Comparison of ENCODE assay signal across 16 cellular contexts in genomic region chr22:37983860-37984791, GRCh38. TPM values are rescaled to one million over a fixed set of nuclear protein-coding genes. Genes with fewer than 3 reads are reported as not detected.
A peak's percentile ranks its signal among the peaks of the same experiment; 100 is the strongest.
DNase-seq lines count a peak whose midpoint lies in the region; ATAC-seq and TF ChIP-seq lines count a peak whose summit lies in the region.
"Had no signal": no experiment of that assay in that cellular context is flagged by ENCODE, and none has a peak within 500 bp of the region (broad histone marks: within the 10 kb centered on the region; RNA-seq: fewer than 3 reads in every experiment).

Gene SOX10, minus strand, starts transcription at chr22:37984555. Its CDS starts 771 bp downstream, at chr22:37983784.

- no peaks in the 10 kb centered on the region for H3K27me3 ChIP-seq in left ventricle myocardium inferior (ENCODE audit: low read depth)
- no peaks in the 10 kb centered on the region for H3K27me3 ChIP-seq in esophagus squamous epithelium

- H3K4me3 ChIP-seq in left ventricle myocardium inferior (peak within 1 kb of the TSS; percentile 40), esophagus squamous epithelium (peak within 1 kb of the TSS in 3 of 4 donors; percentile 8 to 45 (median 23))
- H3K4me3 ChIP-seq: thoracic aorta had no signal

- DNase-seq in left ventricle myocardium inferior (no peak), cardiac septum (ENCODE audit: low spot score) (no peak), esophagus squamous epithelium (lab: John Stamatoyannopoulos, UW) (no peak), midbrain (lab: John Stamatoyannopoulos, UW) (peak; percentile 76)
- DNase-seq: activated B cell treated with CpG ODN at 0.5 μM for 24 hours, HCEC 1CT, kidney, MV-4-11, naive B cell, NCI-H2171 had no signal

- H3K36me3 ChIP-seq in left ventricle myocardium inferior (peaks cover 4% of the 10 kb centered on the region), esophagus squamous epithelium (no peaks in the 10 kb centered on the region)
- H3K36me3 ChIP-seq: thoracic aorta had no signal

- WGBS in esophagus squamous epithelium, 2 donors, result 60 to 64% methylated on average over 7 to 13 of the region's 42 CpGs

- H3K9me3 ChIP-seq in left ventricle myocardium inferior (replicated peaks) (no peaks in the 10 kb centered on the region), esophagus squamous epithelium (no peaks in the 10 kb centered on the region)
- H3K9me3 ChIP-seq: thoracic aorta had no signal

- intact Hi-C loops in left ventricle myocardium inferior (cut with micrococcal nuclease), result no loop called here
- intact Hi-C loops in cardiac septum (cut with DNase I), result no loop called here
- intact Hi-C loops in esophagus squamous epithelium (cut with DNase I), result no loop called here

- no peak for ATAC-seq in GM21515 (IDR thresholded peaks at IDR 0.05; ENCODE audit: unreplicated experiment)
- ATAC-seq in GM19395 (IDR thresholded peaks at IDR 0.05; ENCODE audit: unreplicated experiment), result no peak
- ATAC-seq in GM18870 (IDR thresholded peaks at IDR 0.05; ENCODE audit: unreplicated experiment), result no peak

- H3K4me1 ChIP-seq in left ventricle myocardium inferior (peaks cover 13% of the 10 kb centered on the region), esophagus squamous epithelium (no peaks in the 10 kb centered on the region)

- no peak for TF ChIP-seq POLR2A in esophagus squamous epithelium (IDR thresholded peaks at IDR 0.05)

- no peak for TF ChIP-seq CTCF in left ventricle myocardium inferior (IDR thresholded peaks at IDR 0.05; ENCODE audit: borderline replicate concordance)
- no peak for TF ChIP-seq CTCF in esophagus squamous epithelium (IDR thresholded peaks at IDR 0.05)

- peak within 1 kb of the TSS; percentile 42 for H3K27ac ChIP-seq in left ventricle myocardium inferior (replicated peaks)
- no peak within 1 kb of the TSS for H3K27ac ChIP-seq in esophagus squamous epithelium
- peak within 1 kb of the TSS; percentile 95 for H3K27ac ChIP-seq in temporal lobe (ENCODE audit: low read depth, low read length)
- H3K27ac ChIP-seq: thoracic aorta had no signal

RNA-seq across cellular contexts. Expression of gene SOX10, which starts in this region (rescaled TPM):
- 1.2 TPM for total RNA-seq in left ventricle myocardium inferior
- total RNA-seq in cardiac septum, result 0.62 TPM
- total RNA-seq in esophagus squamous epithelium, result 1 to 10 TPM in 2 of 4 donors, under 1 TPM in 1, not detected in 1; 0.44 to 1.7 (median 1.5) TPM
- total RNA-seq in temporal lobe, result 5.2 TPM
- total RNA-seq: A172, activated B cell treated with CpG ODN at 0.5 μM for 24 hours had no signal

Comparison
In these comparisons a context has a peak if more than half of its experiments do, and no peak if none do; other contexts are left out.
1. H3K27ac ChIP-seq: peak in left ventricle myocardium inferior (single experiment) and temporal lobe (single experiment); none in esophagus squamous epithelium (0 of 4).